ENCODE assay signal across 1 cellular context in genomic region chr22:39275814-39276443, GRCh38.
TF ChIP-seq lines count a peak whose summit lies in the region.

No MANE protein-coding gene starts in this region.

TF ChIP-seq in HCT116, 20 proteins besides CTCF, POLR2A, EP300 and RAD21:
- TF ChIP-seq ZNF274 (IDR thresholded peaks at IDR 0.05; ENCODE audit: low read depth, low read length) = no peak
- TF ChIP-seq FOSL1 (IDR thresholded peaks at IDR 0.05; ENCODE audit: low read depth) = no peak
- TF ChIP-seq CBX3 (IDR thresholded peaks at IDR 0.05; ENCODE audit: low read depth) = no peak
- no peak for TF ChIP-seq SP1 (IDR thresholded peaks at IDR 0.05; ENCODE audit: low read depth)
- TF ChIP-seq CEBPB (IDR thresholded peaks at IDR 0.05; ENCODE audit: low read depth) = no peak
- TF ChIP-seq JUND (IDR thresholded peaks at IDR 0.05) = no peak
- TF ChIP-seq, protein P1, sequence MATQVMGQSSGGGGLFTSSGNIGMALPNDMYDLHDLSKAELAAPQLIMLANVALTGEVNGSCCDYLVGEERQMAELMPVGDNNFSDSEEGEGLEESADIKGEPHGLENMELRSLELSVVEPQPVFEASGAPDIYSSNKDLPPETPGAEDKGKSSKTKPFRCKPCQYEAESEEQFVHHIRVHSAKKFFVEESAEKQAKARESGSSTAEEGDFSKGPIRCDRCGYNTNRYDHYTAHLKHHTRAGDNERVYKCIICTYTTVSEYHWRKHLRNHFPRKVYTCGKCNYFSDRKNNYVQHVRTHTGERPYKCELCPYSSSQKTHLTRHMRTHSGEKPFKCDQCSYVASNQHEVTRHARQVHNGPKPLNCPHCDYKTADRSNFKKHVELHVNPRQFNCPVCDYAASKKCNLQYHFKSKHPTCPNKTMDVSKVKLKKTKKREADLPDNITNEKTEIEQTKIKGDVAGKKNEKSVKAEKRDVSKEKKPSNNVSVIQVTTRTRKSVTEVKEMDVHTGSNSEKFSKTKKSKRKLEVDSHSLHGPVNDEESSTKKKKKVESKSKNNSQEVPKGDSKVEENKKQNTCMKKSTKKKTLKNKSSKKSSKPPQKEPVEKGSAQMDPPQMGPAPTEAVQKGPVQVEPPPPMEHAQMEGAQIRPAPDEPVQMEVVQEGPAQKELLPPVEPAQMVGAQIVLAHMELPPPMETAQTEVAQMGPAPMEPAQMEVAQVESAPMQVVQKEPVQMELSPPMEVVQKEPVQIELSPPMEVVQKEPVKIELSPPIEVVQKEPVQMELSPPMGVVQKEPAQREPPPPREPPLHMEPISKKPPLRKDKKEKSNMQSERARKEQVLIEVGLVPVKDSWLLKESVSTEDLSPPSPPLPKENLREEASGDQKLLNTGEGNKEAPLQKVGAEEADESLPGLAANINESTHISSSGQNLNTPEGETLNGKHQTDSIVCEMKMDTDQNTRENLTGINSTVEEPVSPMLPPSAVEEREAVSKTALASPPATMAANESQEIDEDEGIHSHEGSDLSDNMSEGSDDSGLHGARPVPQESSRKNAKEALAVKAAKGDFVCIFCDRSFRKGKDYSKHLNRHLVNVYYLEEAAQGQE (IDR thresholded peaks at IDR 0.05; ENCODE audit: low read depth) = no peak
- TF ChIP-seq MAX (IDR thresholded peaks at IDR 0.05) = no peak
- no peak for TF ChIP-seq ZFX (IDR thresholded peaks at IDR 0.05)
- no peak for TF ChIP-seq EZH2 (IDR thresholded peaks at IDR 0.05)
- no peak for TF ChIP-seq EGR1 (IDR thresholded peaks at IDR 0.05; ENCODE audit: low read depth)
- no peak for TF ChIP-seq TCF7L2 (IDR thresholded peaks at IDR 0.05; ENCODE audit: borderline replicate concordance, extremely low read depth, insufficient read depth, insufficient read length)
